1 cellular context compared by ENCODE assay signal in the genomic region with DNA sequence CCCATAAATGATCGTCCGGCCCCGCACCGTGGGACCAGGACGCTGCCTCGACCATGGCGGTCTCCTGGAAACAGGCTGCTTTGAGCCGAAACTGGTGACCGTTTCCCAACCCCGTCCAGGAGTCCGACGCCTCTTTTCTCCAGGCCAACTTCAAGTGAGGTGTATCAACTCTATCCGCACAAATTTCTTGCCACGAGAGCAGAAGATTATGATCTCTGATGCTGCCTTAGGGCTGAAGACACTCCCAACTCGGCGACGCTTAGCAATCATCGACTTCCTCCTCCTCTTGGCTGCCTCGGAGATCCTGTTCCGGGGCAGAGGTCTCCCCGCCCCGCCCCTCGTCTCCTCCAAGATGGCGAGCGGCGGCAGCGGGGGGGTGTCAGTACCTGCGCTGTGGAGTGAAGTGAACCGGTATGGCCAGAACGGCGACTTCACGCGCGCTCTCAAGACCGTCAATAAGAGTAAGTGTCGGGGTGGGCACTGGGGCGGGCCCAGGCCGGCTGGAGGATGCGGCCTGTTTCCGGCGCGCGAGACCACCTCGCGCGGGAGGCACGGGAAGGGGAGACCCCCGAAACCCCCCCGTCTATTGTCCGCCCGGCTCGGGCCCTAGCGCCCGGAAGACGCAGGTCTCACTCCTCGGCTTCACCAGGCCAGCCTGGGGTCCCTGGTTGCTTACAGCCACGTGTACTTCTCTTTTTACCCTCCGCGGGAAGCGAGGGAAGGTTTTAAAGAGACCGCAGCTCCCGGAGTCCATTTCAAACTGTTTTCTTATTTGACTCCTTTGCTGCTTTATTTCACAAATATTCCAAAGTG.
TF ChIP-seq lines count a peak whose summit lies in the region.

A gene with protein sequence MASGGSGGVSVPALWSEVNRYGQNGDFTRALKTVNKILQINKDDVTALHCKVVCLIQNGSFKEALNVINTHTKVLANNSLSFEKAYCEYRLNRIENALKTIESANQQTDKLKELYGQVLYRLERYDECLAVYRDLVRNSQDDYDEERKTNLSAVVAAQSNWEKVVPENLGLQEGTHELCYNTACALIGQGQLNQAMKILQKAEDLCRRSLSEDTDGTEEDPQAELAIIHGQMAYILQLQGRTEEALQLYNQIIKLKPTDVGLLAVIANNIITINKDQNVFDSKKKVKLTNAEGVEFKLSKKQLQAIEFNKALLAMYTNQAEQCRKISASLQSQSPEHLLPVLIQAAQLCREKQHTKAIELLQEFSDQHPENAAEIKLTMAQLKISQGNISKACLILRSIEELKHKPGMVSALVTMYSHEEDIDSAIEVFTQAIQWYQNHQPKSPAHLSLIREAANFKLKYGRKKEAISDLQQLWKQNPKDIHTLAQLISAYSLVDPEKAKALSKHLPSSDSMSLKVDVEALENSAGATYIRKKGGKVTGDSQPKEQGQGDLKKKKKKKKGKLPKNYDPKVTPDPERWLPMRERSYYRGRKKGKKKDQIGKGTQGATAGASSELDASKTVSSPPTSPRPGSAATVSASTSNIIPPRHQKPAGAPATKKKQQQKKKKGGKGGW (plus strand): TSS at position 334 of the 813 bp plus-strand sequence. CDS start 19 bp downstream, at position 353.

TF ChIP-seq in HCT116, 20 proteins besides CTCF, POLR2A, EP300 and RAD21 (continued from another document):
- TF ChIP-seq, protein P1, sequence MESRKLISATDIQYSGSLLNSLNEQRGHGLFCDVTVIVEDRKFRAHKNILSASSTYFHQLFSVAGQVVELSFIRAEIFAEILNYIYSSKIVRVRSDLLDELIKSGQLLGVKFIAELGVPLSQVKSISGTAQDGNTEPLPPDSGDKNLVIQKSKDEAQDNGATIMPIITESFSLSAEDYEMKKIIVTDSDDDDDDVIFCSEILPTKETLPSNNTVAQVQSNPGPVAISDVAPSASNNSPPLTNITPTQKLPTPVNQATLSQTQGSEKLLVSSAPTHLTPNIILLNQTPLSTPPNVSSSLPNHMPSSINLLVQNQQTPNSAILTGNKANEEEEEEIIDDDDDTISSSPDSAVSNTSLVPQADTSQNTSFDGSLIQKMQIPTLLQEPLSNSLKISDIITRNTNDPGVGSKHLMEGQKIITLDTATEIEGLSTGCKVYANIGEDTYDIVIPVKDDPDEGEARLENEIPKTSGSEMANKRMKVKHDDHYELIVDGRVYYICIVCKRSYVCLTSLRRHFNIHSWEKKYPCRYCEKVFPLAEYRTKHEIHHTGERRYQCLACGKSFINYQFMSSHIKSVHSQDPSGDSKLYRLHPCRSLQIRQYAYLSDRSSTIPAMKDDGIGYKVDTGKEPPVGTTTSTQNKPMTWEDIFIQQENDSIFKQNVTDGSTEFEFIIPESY (IDR thresholded peaks at IDR 0.05; ENCODE audit: extremely low read depth, insufficient replicate concordance, low read length) = no peak
- TF ChIP-seq JUND (IDR thresholded peaks at IDR 0.05) (no peak), TCF7L2 (IDR thresholded peaks at IDR 0.05; ENCODE audit: borderline replicate concordance, extremely low read depth, insufficient read depth, insufficient read length) (no peak), CBX3 (IDR thresholded peaks at IDR 0.05; ENCODE audit: low read depth) (no peak), EZH2phosphoT487 (IDR thresholded peaks at IDR 0.05; ENCODE audit: borderline replicate concordance) (no peak), FOSL1 (IDR thresholded peaks at IDR 0.05; ENCODE audit: low read depth) (no peak), POLR2AphosphoS5 (IDR thresholded peaks at IDR 0.05; ENCODE audit: low read depth, low read length) (peak; percentile 92)
- TF ChIP-seq, protein P2, sequence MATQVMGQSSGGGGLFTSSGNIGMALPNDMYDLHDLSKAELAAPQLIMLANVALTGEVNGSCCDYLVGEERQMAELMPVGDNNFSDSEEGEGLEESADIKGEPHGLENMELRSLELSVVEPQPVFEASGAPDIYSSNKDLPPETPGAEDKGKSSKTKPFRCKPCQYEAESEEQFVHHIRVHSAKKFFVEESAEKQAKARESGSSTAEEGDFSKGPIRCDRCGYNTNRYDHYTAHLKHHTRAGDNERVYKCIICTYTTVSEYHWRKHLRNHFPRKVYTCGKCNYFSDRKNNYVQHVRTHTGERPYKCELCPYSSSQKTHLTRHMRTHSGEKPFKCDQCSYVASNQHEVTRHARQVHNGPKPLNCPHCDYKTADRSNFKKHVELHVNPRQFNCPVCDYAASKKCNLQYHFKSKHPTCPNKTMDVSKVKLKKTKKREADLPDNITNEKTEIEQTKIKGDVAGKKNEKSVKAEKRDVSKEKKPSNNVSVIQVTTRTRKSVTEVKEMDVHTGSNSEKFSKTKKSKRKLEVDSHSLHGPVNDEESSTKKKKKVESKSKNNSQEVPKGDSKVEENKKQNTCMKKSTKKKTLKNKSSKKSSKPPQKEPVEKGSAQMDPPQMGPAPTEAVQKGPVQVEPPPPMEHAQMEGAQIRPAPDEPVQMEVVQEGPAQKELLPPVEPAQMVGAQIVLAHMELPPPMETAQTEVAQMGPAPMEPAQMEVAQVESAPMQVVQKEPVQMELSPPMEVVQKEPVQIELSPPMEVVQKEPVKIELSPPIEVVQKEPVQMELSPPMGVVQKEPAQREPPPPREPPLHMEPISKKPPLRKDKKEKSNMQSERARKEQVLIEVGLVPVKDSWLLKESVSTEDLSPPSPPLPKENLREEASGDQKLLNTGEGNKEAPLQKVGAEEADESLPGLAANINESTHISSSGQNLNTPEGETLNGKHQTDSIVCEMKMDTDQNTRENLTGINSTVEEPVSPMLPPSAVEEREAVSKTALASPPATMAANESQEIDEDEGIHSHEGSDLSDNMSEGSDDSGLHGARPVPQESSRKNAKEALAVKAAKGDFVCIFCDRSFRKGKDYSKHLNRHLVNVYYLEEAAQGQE (IDR thresholded peaks at IDR 0.05; ENCODE audit: low read depth) = no peak
